ENCODE assay signal across 31 cellular contexts in genomic region chr6:34528996-34529664, GRCh38. TPM values are rescaled to one million over a fixed set of nuclear protein-coding genes. Genes with fewer than 3 reads are reported as not detected.
"Had no signal": no experiment of that assay in that cellular context is flagged by ENCODE, and none has a peak within 500 bp of the region (broad histone marks: within the 10 kb centered on the region; RNA-seq: fewer than 3 reads in every experiment).

No MANE protein-coding gene starts in this region.

- H3K36me3 Mint-ChIP-seq: memory B cell; natural killer cell treated with Interleukin-12 subunit alpha and Interleukin-12 subunit beta and Interleukin-15 and Interleukin-18, amount 100 ng/mL, for 72 hours; type B pancreatic cell; WTC11 had no signal

- DNase-seq: activated CD4-positive, alpha-beta T cell treated with anti-CD3 and anti-CD28 coated beads, Interleukin-2, amount 50 U/mL, for 1 hour; activated CD8-positive, alpha-beta T cell treated with anti-CD3 and anti-CD28 coated beads for 36 hours; activated gamma-delta T cell treated with Interleukin-2 at 50 U/mL for 16 hours; activated naive CD4-positive, alpha-beta T cell treated with anti-CD3 and anti-CD28 coated beads, Interleukin-2, amount 50 U/mL, for 16 hours; activated T-cell treated with anti-CD3 and anti-CD28 coated beads, Interleukin-2, amount 50 U/mL, for 4 hours; amniotic stem cell; effector memory CD4-positive, alpha-beta T cell; gastrocnemius medialis; glutamatergic neuron; ovary; sigmoid colon; stimulated activated CD4-positive, alpha-beta T cell treated with anti-CD3 and anti-CD28 coated beads, Interleukin-2, amount 100 ng/mL, for 24 hours; stimulated activated naive CD8-positive, alpha-beta T cell treated with anti-CD3 and anti-CD28 coated beads, Interleukin-15, Interleukin-2, amounts not matched to agents 100 U/mL and 50 U/mL, for 24 hours; T-helper 2 cell; uterus had no signal

- H3K4me3 Mint-ChIP-seq: activated CD8-positive, alpha-beta T cell treated with anti-CD3 and anti-CD28 coated beads for 36 hours; activated T-cell treated with anti-CD3 and anti-CD28 coated beads, Interleukin-2, amount 50 U/mL, for 4 hours; activated T-helper 17 cell treated with anti-CD3 and anti-CD28 coated beads, Interleukin-2, amount 50 U/mL, for 72 hours; memory B cell; natural killer cell treated with Interleukin-12 subunit alpha and Interleukin-12 subunit beta and Interleukin-15 and Interleukin-18, amount 100 ng/mL, for 72 hours; type B pancreatic cell; WTC11 had no signal

- H3K9me3 ChIP-seq: breast epithelium, gastrocnemius medialis, neutrophil, ovary, sigmoid colon, testis, uterus had no signal

- H3K4me1 ChIP-seq: uterus had no signal

- H3K27me3 Mint-ChIP-seq: activated CD8-positive, alpha-beta T cell treated with anti-CD3 and anti-CD28 coated beads for 36 hours; activated T-helper 17 cell treated with anti-CD3 and anti-CD28 coated beads, Interleukin-2, amount 50 U/mL, for 72 hours; memory B cell; natural killer cell treated with Interleukin-12 subunit alpha and Interleukin-12 subunit beta and Interleukin-15 and Interleukin-18, amount 100 ng/mL, for 72 hours had no signal

- H3K4me1 Mint-ChIP-seq: activated T-helper 17 cell treated with anti-CD3 and anti-CD28 coated beads, Interleukin-2, amount 50 U/mL, for 72 hours had no signal

- H3K36me3 ChIP-seq: breast epithelium, gastrocnemius medialis, neutrophil, ovary, sigmoid colon, uterus had no signal

- H3K4me2 ChIP-seq: hepatocyte had no signal

- FAIRE-seq: keratinocyte, small intestine had no signal

- H3K4me3 ChIP-seq: breast epithelium, coronary artery, dorsolateral prefrontal cortex, gastrocnemius medialis, hepatocyte, ovary, sigmoid colon, testis, uterus had no signal

- H3K79me2 ChIP-seq: hepatocyte had no signal

- ATAC-seq: activated CD8-positive, alpha-beta T cell treated with anti-CD3 and anti-CD28 coated beads for 36 hours; activated T-cell treated with anti-CD3 and anti-CD28 coated beads, Interleukin-2, amount 50 U/mL, for 4 hours; activated T-helper 17 cell treated with anti-CD3 and anti-CD28 coated beads, Interleukin-2, amount 50 U/mL, for 72 hours; gastrocnemius medialis; natural killer cell treated with Interleukin-12 subunit alpha and Interleukin-12 subunit beta and Interleukin-15 and Interleukin-18, amount 100 ng/mL, for 72 hours; stimulated activated naive CD8-positive, alpha-beta T cell treated with anti-CD3 and anti-CD28 coated beads, Interleukin-15, Interleukin-2, amounts not matched to agents 100 U/mL and 50 U/mL, for 24 hours; WTC11 had no signal

- H2AFZ ChIP-seq: hepatocyte had no signal

- H3K9me3 Mint-ChIP-seq: activated CD8-positive, alpha-beta T cell treated with anti-CD3 and anti-CD28 coated beads for 36 hours; activated T-cell treated with anti-CD3 and anti-CD28 coated beads, Interleukin-2, amount 50 U/mL, for 4 hours; activated T-helper 17 cell treated with anti-CD3 and anti-CD28 coated beads, Interleukin-2, amount 50 U/mL, for 72 hours; memory B cell; natural killer cell treated with Interleukin-12 subunit alpha and Interleukin-12 subunit beta and Interleukin-15 and Interleukin-18, amount 100 ng/mL, for 72 hours; type B pancreatic cell; WTC11 had no signal

- H3K27ac Mint-ChIP-seq: activated CD8-positive, alpha-beta T cell treated with anti-CD3 and anti-CD28 coated beads for 36 hours; activated T-helper 17 cell treated with anti-CD3 and anti-CD28 coated beads, Interleukin-2, amount 50 U/mL, for 72 hours; memory B cell; natural killer cell treated with Interleukin-12 subunit alpha and Interleukin-12 subunit beta and Interleukin-15 and Interleukin-18, amount 100 ng/mL, for 72 hours; progenitor cell of endocrine pancreas; type B pancreatic cell; WTC11 had no signal

- H3K27me3 ChIP-seq: breast epithelium, dorsolateral prefrontal cortex, gastrocnemius medialis, hepatocyte, ovary, sigmoid colon, testis, uterus had no signal

- H3K27ac ChIP-seq: breast epithelium, coronary artery, gastrocnemius medialis, hepatocyte, neutrophil, ovary, sigmoid colon, testis, uterus had no signal

RNA-seq across cellular contexts. Expression of gene SPDEF, which starts 27.0 kb away (rescaled TPM):
- total RNA-seq: activated CD8-positive, alpha-beta T cell treated with anti-CD3 and anti-CD28 coated beads for 36 hours; myocyte; natural killer cell treated with Interleukin-12 subunit alpha and Interleukin-12 subunit beta and Interleukin-15 and Interleukin-18, amount 100 ng/mL, for 72 hours; renal cortical epithelial cell had no signal
